ENCODE assay signal across 9 cellular contexts in the genomic region with DNA sequence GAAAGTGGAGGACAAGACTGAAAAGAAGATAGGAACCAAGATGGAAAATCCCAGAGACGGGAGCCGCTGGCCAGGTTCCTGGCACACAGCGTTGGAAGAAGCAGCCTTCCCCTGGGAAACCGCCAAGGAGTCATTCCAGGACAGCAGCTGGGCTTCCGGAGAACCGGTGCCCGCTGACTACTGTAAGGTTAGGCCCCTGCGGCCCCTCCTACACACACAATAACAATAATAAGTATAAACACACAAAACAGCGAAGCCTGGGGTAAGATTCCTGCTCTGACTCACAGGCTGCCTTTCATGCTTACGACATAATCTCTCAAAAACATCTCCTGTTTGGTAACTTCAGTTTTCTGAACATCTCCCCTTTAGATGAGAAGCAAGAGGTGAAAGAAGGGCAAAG. TPM values are rescaled to one million over a fixed set of nuclear protein-coding genes. Genes with fewer than 3 reads are reported as not detected.
DNase-seq lines count a peak whose midpoint lies in the region; ATAC-seq lines count a peak whose summit lies in the region.
"Had no signal": no experiment of that assay in that cellular context is flagged by ENCODE, and none has a peak within 500 bp of the region (broad histone marks: within the 10 kb centered on the region; RNA-seq: fewer than 3 reads in every experiment).

No MANE protein-coding gene starts in this region.

- ATAC-seq in GM18870 (IDR thresholded peaks at IDR 0.05; ENCODE audit: unreplicated experiment) (no peak), HG02884 (IDR thresholded peaks at IDR 0.05; ENCODE audit: unreplicated experiment) (no peak), HG03095 (IDR thresholded peaks at IDR 0.05; ENCODE audit: unreplicated experiment) (no peak)
- ATAC-seq: activated CD8-positive, alpha-beta T cell treated with anti-CD3 and anti-CD28 coated beads for 36 hours had no signal

- no peak overlapping the region for H3K27ac ChIP-seq in epithelial cell of prostate

- DNase-seq in A172 (ENCODE audit: low spot score) = peak; percentile 22
- peak; percentile 41 for DNase-seq in NCI-H1694 treated with DMSO at 0.1 percent for 48 hours (lab: John Stamatoyannopoulos, UW)
- peak; percentile 37 for DNase-seq in epithelial cell of prostate (ENCODE audit: low read depth, low spot score)
- peak; percentile 32 for DNase-seq in mucosa of gallbladder (ENCODE audit: low spot score)
- DNase-seq in germinal center (ENCODE audit: low spot score) = no peak
- DNase-seq: activated CD8-positive, alpha-beta T cell treated with anti-CD3 and anti-CD28 coated beads for 36 hours had no signal

RNA-seq across cellular contexts. Expression of a gene that starts 28.1 kb away (rescaled TPM):
- total RNA-seq in A172 (2014; rRNA removed; shearing (Covaris generic)) = not detected in 2 replicates
- total RNA-seq in mucosa of gallbladder = 1.4 TPM
